In the genomic region with DNA sequence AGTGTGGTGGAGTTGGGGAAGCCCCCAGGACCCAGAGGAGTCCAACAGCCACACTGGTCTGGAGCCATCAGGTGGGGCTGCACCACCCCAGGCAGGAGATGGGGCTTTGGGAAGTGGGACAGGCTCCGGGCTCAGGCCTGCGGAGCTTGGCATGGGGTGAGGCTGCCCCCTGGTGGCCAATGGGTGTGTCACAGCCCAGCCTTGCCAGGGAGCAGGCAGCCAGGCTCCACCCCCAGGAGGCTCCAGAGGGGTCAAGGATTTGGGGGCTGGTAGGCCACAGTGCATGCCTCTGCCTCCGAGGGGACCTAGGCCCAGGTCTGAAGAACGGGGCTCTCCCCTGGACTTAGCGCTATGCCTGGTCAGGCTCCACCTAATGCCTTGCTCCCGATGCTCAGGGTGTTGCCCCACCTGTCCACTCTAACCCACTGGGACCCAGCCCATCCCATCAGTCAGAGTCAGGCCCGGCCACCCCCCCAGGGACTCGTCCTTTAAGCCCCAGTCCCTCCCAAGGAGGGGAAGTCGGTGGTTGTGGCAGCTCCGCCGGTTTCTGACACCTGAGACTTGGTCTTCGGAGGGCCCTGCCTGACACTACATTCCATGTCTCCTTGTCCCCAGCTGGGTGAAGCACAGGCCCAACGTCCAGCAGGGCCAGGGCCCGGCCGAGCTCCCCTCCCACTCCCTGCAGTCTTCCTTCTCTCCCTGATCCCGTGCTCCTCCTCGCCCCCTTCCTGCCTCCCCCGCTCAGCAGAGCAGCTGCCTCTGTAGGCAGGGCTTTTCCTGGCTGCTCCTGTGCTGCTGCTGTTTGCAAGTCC, we compare ENCODE assay signal across 7 cellular contexts. TPM values are rescaled to one million over a fixed set of nuclear protein-coding genes. Genes with fewer than 3 reads are reported as not detected.
DNase-seq lines count a peak whose midpoint lies in the region; FAIRE-seq and TF ChIP-seq lines count a peak whose summit lies in the region.

No MANE protein-coding gene starts in this region.

- DNase-seq in GM10248 (ENCODE audit: extremely low spot score) (peak; percentile 90), H54 (ENCODE audit: insufficient read length, low spot score) (peak; percentile 94), NB4 (ENCODE audit: low read depth) (peak; percentile 78), colonic mucosa (peak; percentile 80), lower leg skin (ENCODE audit: low spot score in 2 of 2) (peak; percentile 54 to 95)
- peak; percentile 94 for DNase-seq in activated CD4-positive, alpha-beta T cell treated with anti-CD3 and anti-CD28 coated beads, Interleukin-2, amount 10 ng/mL, durations not matched to agents 24 days and 14 days
- DNase-seq in stimulated activated CD4-positive, alpha-beta T cell treated with anti-CD3 and anti-CD28 coated beads, TNF-alpha, amount 100 ng/mL, for 1 hour (ENCODE audit: low read depth in 3 of 3, low spot score in 1 of 3), result peak; percentile 46 to 79 (median 68)

- H3K9me3 Mint-ChIP-seq in activated CD4-positive, alpha-beta T cell treated with anti-CD3 and anti-CD28 coated beads, Interleukin-2, amount 10 ng/mL, durations not matched to agents 24 days and 14 days, result no peaks in the 10 kb centered on the region

- no peak overlapping the region for H3K4me3 Mint-ChIP-seq in activated CD4-positive, alpha-beta T cell treated with anti-CD3 and anti-CD28 coated beads, Interleukin-2, amount 10 ng/mL, durations not matched to agents 24 days and 14 days

- H3K27ac Mint-ChIP-seq in activated CD4-positive, alpha-beta T cell treated with anti-CD3 and anti-CD28 coated beads, Interleukin-2, amount 10 ng/mL, durations not matched to agents 24 days and 14 days, result peak overlapping the region; percentile 59

- no peak for TF ChIP-seq POLR2A in H54 (IDR thresholded peaks at IDR 0.05; ENCODE audit: low read depth, low read length)
- no peak for TF ChIP-seq POLR2A in NB4 (IDR thresholded peaks at IDR 0.05; ENCODE audit: extremely low read depth, insufficient read length)
- no peak for TF ChIP-seq POLR2A in lower leg skin (IDR thresholded peaks at IDR 0.05)

- TF ChIP-seq CTCF in GM10248 (IDR thresholded peaks at IDR 0.05; ENCODE audit: control extremely low read depth, extremely low read depth, low read depth, missing control alignments) (peak; percentile 99), NB4 (IDR thresholded peaks at IDR 0.05; ENCODE audit: low read depth, low read length) (peak; percentile 91), colonic mucosa (IDR thresholded peaks at IDR 0.05) (peak; percentile 98), lower leg skin (IDR thresholded peaks at IDR 0.05) (peak in 2 of 3 donors; percentile 43 to 88)

- no peaks in the 10 kb centered on the region for H3K9me3 ChIP-seq in colonic mucosa

- no peaks in the 10 kb centered on the region for H3K27me3 ChIP-seq in colonic mucosa

- H3K9ac ChIP-seq in colonic mucosa (ENCODE audit: low read depth in 2 of 2, low read length in 2 of 2), result no peak overlapping the region

- no peaks in the 10 kb centered on the region for H3K36me3 Mint-ChIP-seq in activated CD4-positive, alpha-beta T cell treated with anti-CD3 and anti-CD28 coated beads, Interleukin-2, amount 10 ng/mL, durations not matched to agents 24 days and 14 days (ENCODE audit: low read depth)

- no peaks in the 10 kb centered on the region for H3K4me1 ChIP-seq in colonic mucosa

- no peaks in the 10 kb centered on the region for H3K27me3 Mint-ChIP-seq in activated CD4-positive, alpha-beta T cell treated with anti-CD3 and anti-CD28 coated beads, Interleukin-2, amount 10 ng/mL, durations not matched to agents 24 days and 14 days

- H3K4me1 Mint-ChIP-seq in activated CD4-positive, alpha-beta T cell treated with anti-CD3 and anti-CD28 coated beads, Interleukin-2, amount 10 ng/mL, durations not matched to agents 24 days and 14 days, result peaks cover 6% of the 10 kb centered on the region

- CTCF ChIA-PET in GM10248 (lab: Yijun Ruan, JAX), result interaction anchor here (1.0 to 5.3 kb wide), 22 partner anchors 8 to 1221 kb away, joined by 3 to 53 read pairs (median 4); partner anchors contain the start of genes COMTD1 and SAMD8

- no peaks in the 10 kb centered on the region for H3K36me3 ChIP-seq in colonic mucosa

- no peak overlapping the region for H3K4me3 ChIP-seq in NB4 (ENCODE audit: low read depth, low read length)
- no peak overlapping the region for H3K4me3 ChIP-seq in colonic mucosa
- no peak overlapping the region for H3K4me3 ChIP-seq in lower leg skin (ENCODE audit: low read depth, poor library complexity, severe bottlenecking)

- FAIRE-seq in H54 (lab: Jason Lieb, UNC), result no peak

- POLR2A ChIA-PET in GM10248 (lab: Yijun Ruan, JAX), result no interaction called here

- 32 to 39% methylated on average over 13 to 16 of the region's 18 CpGs for WGBS in lower leg skin, 2 donors

- H3K27ac ChIP-seq in colonic mucosa, result no peak overlapping the region

- intact Hi-C loops in activated CD4-positive, alpha-beta T cell treated with anti-CD3 and anti-CD28 coated beads, Interleukin-2, amount 10 ng/mL, durations not matched to agents 24 days and 14 days (cut with micrococcal nuclease), result loop anchor here (1.0 to 5.0 kb wide), 4 partner anchors 78 to 857 kb away; no protein-coding TSS in a partner anchor
- intact Hi-C loops in colonic mucosa (cut with DNase I), result loop anchor here (5.0 kb wide), 2 partner anchors 833 to 853 kb away; no protein-coding TSS in a partner anchor
- intact Hi-C loops in lower leg skin (cut with DNase I; ENCODE audit: low total_unique reads), result loop anchor here (5.0 to 10.0 kb wide), 2 partner anchors 835 to 858 kb away; no protein-coding TSS in a partner anchor

RNA-seq across cellular contexts. Expression of gene SAMD8, which starts 11.3 kb away (rescaled TPM):
- total RNA-seq in activated CD4-positive, alpha-beta T cell treated with anti-CD3 and anti-CD28 coated beads, Interleukin-2, amount 10 ng/mL, durations not matched to agents 24 days and 14 days, result 17.7 and 17.9 TPM in 2 replicates
- 10 to 100 TPM in 1 of 2 donors, 1 to 10 TPM in 1; 8.9 to 21.5 TPM for total RNA-seq in colonic mucosa
- total RNA-seq in lower leg skin, result 10 to 100 TPM; 17.4 to 26.4 (median 23.2) TPM
